33 cellular contexts compared by ENCODE assay signal in the genomic region with DNA sequence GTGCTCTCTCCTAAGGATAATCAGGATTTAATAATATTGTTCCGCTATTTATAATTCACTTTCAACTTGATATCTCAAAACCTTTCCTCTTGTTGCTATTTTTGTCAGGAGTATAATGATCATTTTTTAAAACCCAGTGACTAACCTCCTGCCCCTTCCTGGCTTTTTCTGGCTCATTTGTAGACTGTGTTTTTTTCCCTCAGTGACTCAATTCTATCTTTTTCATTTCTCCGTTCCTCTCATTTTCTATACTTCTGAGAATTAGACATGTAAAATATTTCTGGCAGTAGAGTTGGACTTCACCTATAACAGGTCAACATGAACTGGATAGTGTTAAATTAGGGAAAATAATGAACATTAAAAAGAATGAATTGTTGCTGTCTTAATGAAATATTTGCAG.
"Had no signal": no experiment of that assay in that cellular context is flagged by ENCODE, and none has a peak within 500 bp of the region (broad histone marks: within the 10 kb centered on the region; RNA-seq: fewer than 3 reads in every experiment).

No MANE protein-coding gene starts in this region.

- H3K27ac ChIP-seq: ascending aorta, cardiac muscle cell, colonic mucosa, WERI-Rb-1 had no signal

- FAIRE-seq: bronchial epithelial cell, TTC549 had no signal

- DNase-seq: activated CD4-positive, alpha-beta memory T cell treated with anti-CD3 and anti-CD28 coated beads, Interleukin-2, amount 10 ng/mL, durations not matched to agents 7 days and 5 days; activated CD4-positive, alpha-beta T cell treated with anti-CD3 and anti-CD28 coated beads for 1 hour; activated CD4-positive, alpha-beta T cell treated with anti-CD3 and anti-CD28 coated beads for 36 hours; activated CD4-positive, alpha-beta T cell treated with anti-CD3 and anti-CD28 coated beads for 48 hours; activated CD4-positive, alpha-beta T cell treated with anti-CD3 and anti-CD28 coated beads, Interleukin-2, amount 10 ng/mL, durations not matched to agents 7 days and 5 days; activated CD4-positive, alpha-beta T cell treated with anti-CD3 and anti-CD28 coated beads, Interleukin-2, amount 50 U/mL, for 48 hours; activated CD4-positive, CD25-positive, alpha-beta regulatory T cell; activated CD8-positive, alpha-beta memory T cell treated with anti-CD3 and anti-CD28 coated beads for 24 hours; activated CD8-positive, alpha-beta memory T cell treated with anti-CD3 and anti-CD28 coated beads, Interleukin-2, amount 10 ng/mL, durations not matched to agents 7 days and 5 days; activated CD8-positive, alpha-beta memory T cell treated with anti-CD3 and anti-CD28 coated beads, Interleukin-2, amount 50 U/mL, for 48 hours; activated CD8-positive, alpha-beta T cell treated with anti-CD3 and anti-CD28 coated beads, Interleukin-2, amount 10 ng/mL, durations not matched to agents 7 days and 5 days; activated effector memory CD4-positive, alpha-beta T cell treated with Interleukin-2 at 50 U/mL for 16 hours; activated gamma-delta T cell; activated naive CD4-positive, alpha-beta T cell treated with anti-CD3 and anti-CD28 coated beads, Interleukin-2, amount 10 ng/mL, durations not matched to agents 7 days and 5 days; activated naive CD4-positive, alpha-beta T cell treated with Interleukin-2 at 50 U/mL for 16 hours; activated naive CD8-positive, alpha-beta T cell treated with anti-CD3 and anti-CD28 coated beads, Interleukin-2, amount 10 ng/mL, durations not matched to agents 7 days and 5 days; activated naive CD8-positive, alpha-beta T cell treated with anti-CD3 and anti-CD28 coated beads, Interleukin-2, amount 50 U/mL, for 24 hours; activated T-cell treated with anti-CD3 and anti-CD28 coated beads, Interleukin-2, amount 50 U/mL, for 24 hours; activated T-cell treated with anti-CD3 and anti-CD28 coated beads, Interleukin-2, amount 50 U/mL, for 48 hours; amygdala; anterior cingulate cortex; caudate nucleus; cerebellar nuclear complex; colonic mucosa; T-helper 2 cell; T-helper 9 cell; WERI-Rb-1 had no signal

- H3K36me3 ChIP-seq: ascending aorta, cardiac muscle cell, colonic mucosa, WERI-Rb-1 had no signal

- H3K9me3 ChIP-seq: ascending aorta, colonic mucosa had no signal

- ATAC-seq: activated CD4-positive, alpha-beta T cell treated with anti-CD3 and anti-CD28 coated beads for 36 hours; activated CD4-positive, CD25-positive, alpha-beta regulatory T cell treated with anti-CD3 and anti-CD28 coated beads, Interleukin-2, amount 50 U/mL, for 24 hours; activated CD8-positive, alpha-beta memory T cell treated with anti-CD3 and anti-CD28 coated beads, Interleukin-2, amount 10 ng/mL, durations not matched to agents 7 days and 5 days; activated CD8-positive, alpha-beta T cell treated with anti-CD3 and anti-CD28 coated beads, Interleukin-2, amount 10 ng/mL, durations not matched to agents 7 days and 5 days; activated naive CD8-positive, alpha-beta T cell treated with anti-CD3 and anti-CD28 coated beads, Interleukin-2, amount 50 U/mL, for 24 hours; WTC11 had no signal

- H3K4me3 ChIP-seq: ascending aorta, cardiac muscle cell, colonic mucosa had no signal

- H3K27me3 ChIP-seq: ascending aorta, cardiac muscle cell, colonic mucosa had no signal

- H3K4me1 ChIP-seq: ascending aorta, colonic mucosa had no signal
